Comparison of ENCODE assay signal across 22 cellular contexts in the genomic region with DNA sequence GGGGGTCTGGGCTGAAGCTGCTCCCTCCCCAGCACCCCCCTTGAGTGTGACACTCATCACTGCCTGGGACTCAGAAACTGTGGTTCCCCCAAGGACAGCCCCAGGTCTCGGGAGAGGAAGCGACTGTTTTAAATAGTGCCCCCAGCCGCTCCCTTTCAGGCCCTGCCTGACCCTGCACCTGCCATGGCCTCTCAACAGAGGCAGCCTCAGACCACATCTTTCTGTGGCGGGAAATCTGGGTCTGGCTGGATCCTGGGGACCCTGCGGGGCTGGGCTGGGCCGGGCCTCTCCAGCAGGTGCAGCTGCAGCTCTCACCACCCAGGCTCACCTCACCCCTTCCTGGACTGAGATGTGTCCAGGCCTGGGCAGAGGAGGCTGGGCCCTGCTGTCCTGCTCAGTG. TPM values are rescaled to one million over a fixed set of nuclear protein-coding genes. Genes with fewer than 3 reads are reported as not detected.
DNase-seq lines count a peak whose midpoint lies in the region; ATAC-seq and TF ChIP-seq lines count a peak whose summit lies in the region.
"Had no signal": no experiment of that assay in that cellular context is flagged by ENCODE, and none has a peak within 500 bp of the region (broad histone marks: within the 10 kb centered on the region; RNA-seq: fewer than 3 reads in every experiment).

No MANE protein-coding gene starts in this region.

- POLR2A ChIA-PET in activated B cell treated with CpG ODN at 0.5 μM for 24 hours (lab: Charles Lee) = no interaction called here

- TF ChIP-seq EP300 in ovary (IDR thresholded peaks at IDR 0.05) = no peak

- H3K4me2 ChIP-seq in BLaER1 (peak overlapping the region; percentile 100), neuronal stem cell (ENCODE audit: insufficient read depth, low read length, poor library complexity, severe bottlenecking) (no peak overlapping the region)
- H3K4me2 ChIP-seq: KMS-11 had no signal

- no peak for TF ChIP-seq POLR2A in ovary (IDR thresholded peaks at IDR 0.05)
- TF ChIP-seq POLR2A in prostate gland (IDR thresholded peaks at IDR 0.05) = no peak

- H2BK5ac ChIP-seq in neuronal stem cell (ENCODE audit: low read length) = no peak overlapping the region

- no peak overlapping the region for H4K91ac ChIP-seq in neuronal stem cell (ENCODE audit: low read depth, low read length, poor library complexity)

- no peak overlapping the region for H3K4me3 Mint-ChIP-seq in activated B cell treated with CpG ODN at 0.5 μM for 24 hours
- H3K4me3 Mint-ChIP-seq in activated T-cell treated with anti-CD3 and anti-CD28 coated beads, Interleukin-2, amount 50 U/mL, for 72 hours = no peak overlapping the region
- H3K4me3 Mint-ChIP-seq: CD8-positive, alpha-beta memory T cell had no signal

- H3K9me3 ChIP-seq in BLaER1 = 0 out of 2 replicates have a peak, but pooled peaks cover 3% of the 10 kb centered on the region
- H3K9me3 ChIP-seq in KOPT-K1 (ENCODE audit: insufficient read depth, low read length, poor library complexity, severe bottlenecking) = no peaks in the 10 kb centered on the region
- no peaks in the 10 kb centered on the region for H3K9me3 ChIP-seq in neuronal stem cell (replicated peaks in 1 of 2; ENCODE audit: control insufficient read depth in 2 of 2, insufficient read depth in 1 of 2, low read depth in 1 of 2, low read length in 2 of 2)
- H3K9me3 ChIP-seq in ovary = no peaks in the 10 kb centered on the region
- H3K9me3 ChIP-seq in prostate gland = no peaks in the 10 kb centered on the region
- H3K9me3 ChIP-seq in upper lobe of right lung = no peaks in the 10 kb centered on the region
- H3K9me3 ChIP-seq: MG63 had no signal

- H3K9me3 Mint-ChIP-seq in activated B cell treated with CpG ODN at 0.5 μM for 24 hours = no peaks in the 10 kb centered on the region
- no peaks in the 10 kb centered on the region for H3K9me3 Mint-ChIP-seq in activated T-cell treated with anti-CD3 and anti-CD28 coated beads, Interleukin-2, amount 50 U/mL, for 72 hours
- H3K9me3 Mint-ChIP-seq: CD8-positive, alpha-beta memory T cell had no signal

- H3K9ac ChIP-seq in BLaER1 (peak overlapping the region; percentile 100), neuronal stem cell (ENCODE audit: low read depth, low read length, poor library complexity) (no peak overlapping the region)
- H3K9ac ChIP-seq: KMS-11 had no signal

- ATAC-seq in activated B cell treated with CpG ODN at 0.5 μM for 24 hours (ENCODE audit: low read depth) (peak; percentile 34), upper lobe of right lung (no peak)
- no peak for ATAC-seq in activated T-cell treated with anti-CD3 and anti-CD28 coated beads, Interleukin-2, amount 50 U/mL, for 72 hours (replicated peaks in 1 of 2)
- ATAC-seq: Panc1 had no signal

- H4K8ac ChIP-seq in neuronal stem cell (ENCODE audit: low read depth, low read length) = no peak overlapping the region

- H3K27ac ChIP-seq in BLaER1 = peak overlapping the region; percentile 100
- peak overlapping the region; percentile 93 for H3K27ac ChIP-seq in KOPT-K1 (ENCODE audit: low read depth, low read length, poor library complexity, severe bottlenecking)
- no peak overlapping the region for H3K27ac ChIP-seq in neuronal stem cell (replicated peaks; ENCODE audit: low read length)
- no peak overlapping the region for H3K27ac ChIP-seq in ovary
- no peak overlapping the region for H3K27ac ChIP-seq in prostate gland
- H3K27ac ChIP-seq in upper lobe of right lung = no peak overlapping the region
- H3K27ac ChIP-seq: KMS-11 had no signal

- no peak overlapping the region for H3K4ac ChIP-seq in neuronal stem cell (ENCODE audit: low read length)

- DNase-seq in activated B cell treated with CpG ODN at 0.5 μM for 24 hours = no peak
- no peak for DNase-seq in neuronal stem cell (ENCODE audit: low spot score)
- DNase-seq in ovary = no peak
- no peak for DNase-seq in prostate gland (ENCODE audit: low spot score)
- no peak for DNase-seq in activated T-cell treated with anti-CD3 and anti-CD28 coated beads, Interleukin-2, amount 50 U/mL, for 72 hours
- DNase-seq in upper lobe of right lung = no peak
- DNase-seq: C1 segment of cervical spinal cord, MG63, NCI-H1092, NCI-H1436 treated with DMSO at 0.1 percent for 48 hours, NCI-H2029, NCI-H345, NCI-H524 treated with DMSO at 0.1 percent for 48 hours had no signal

- WGBS in neuronal stem cell (ENCODE audit: extremely low coverage in 2 of 2, insufficient read length in 2 of 2, insufficient replicate concordance in 1 of 2), 2 donors = no CpG with 5 or more reads among the region's 6 CpGs
- WGBS in ovary, 3 donors = 68 to 92% (median 83%) methylated on average over 6 of the region's 6 CpGs
- 79% methylated on average over 5 of the region's 6 CpGs for WGBS in prostate gland

- no peak overlapping the region for H3K14ac ChIP-seq in neuronal stem cell (ENCODE audit: low read length)

- H2AK5ac ChIP-seq in neuronal stem cell (ENCODE audit: low read depth, low read length) = no peak overlapping the region

- H2AFZ ChIP-seq in neuronal stem cell (ENCODE audit: low read length) = no peak overlapping the region

- TF ChIP-seq CTCF in activated B cell treated with CpG ODN at 0.5 μM for 24 hours (IDR thresholded peaks at IDR 0.05) = no peak
- TF ChIP-seq CTCF in ovary (IDR thresholded peaks at IDR 0.05) = no peak
- TF ChIP-seq CTCF in prostate gland (IDR thresholded peaks at IDR 0.05) = no peak
- TF ChIP-seq CTCF in upper lobe of right lung (IDR thresholded peaks at IDR 0.05) = no peak

- no peaks in the 10 kb centered on the region for H4K20me1 ChIP-seq in BLaER1

- H2BK15ac ChIP-seq in neuronal stem cell (ENCODE audit: low read length) = no peak overlapping the region

- H3K4me1 Mint-ChIP-seq in activated B cell treated with CpG ODN at 0.5 μM for 24 hours = peaks cover 24% of the 10 kb centered on the region
- H3K4me1 Mint-ChIP-seq in activated T-cell treated with anti-CD3 and anti-CD28 coated beads, Interleukin-2, amount 50 U/mL, for 72 hours (ENCODE audit: low read depth) = no peaks in the 10 kb centered on the region
- H3K4me1 Mint-ChIP-seq: CD8-positive, alpha-beta memory T cell had no signal

- H3K27ac Mint-ChIP-seq in activated B cell treated with CpG ODN at 0.5 μM for 24 hours = no peak overlapping the region
- no peak overlapping the region for H3K27ac Mint-ChIP-seq in activated T-cell treated with anti-CD3 and anti-CD28 coated beads, Interleukin-2, amount 50 U/mL, for 72 hours
- H3K27ac Mint-ChIP-seq: CD8-positive, alpha-beta memory T cell had no signal

- no peaks in the 10 kb centered on the region for H3K36me3 Mint-ChIP-seq in activated B cell treated with CpG ODN at 0.5 μM for 24 hours (ENCODE audit: low read depth)
- H3K36me3 Mint-ChIP-seq in activated T-cell treated with anti-CD3 and anti-CD28 coated beads, Interleukin-2, amount 50 U/mL, for 72 hours (ENCODE audit: insufficient read depth in 2 of 2) = no peaks in the 10 kb centered on the region
- H3K36me3 Mint-ChIP-seq: CD8-positive, alpha-beta memory T cell had no signal

- H2BK12ac ChIP-seq in neuronal stem cell (ENCODE audit: low read length) = no peak overlapping the region

- peaks cover 51% of the 10 kb centered on the region for H3K4me1 ChIP-seq in BLaER1
- no peaks in the 10 kb centered on the region for H3K4me1 ChIP-seq in neuronal stem cell (ENCODE audit: control insufficient read depth in 2 of 2, insufficient read depth in 1 of 2, low read depth in 1 of 2, low read length in 2 of 2)
- H3K4me1 ChIP-seq in ovary (ENCODE audit: insufficient read depth) = no peaks in the 10 kb centered on the region
- H3K4me1 ChIP-seq in prostate gland (replicated peaks) = no peaks in the 10 kb centered on the region
- H3K4me1 ChIP-seq in upper lobe of right lung = no peaks in the 10 kb centered on the region

- peak overlapping the region; percentile 15 for H3K18ac ChIP-seq in neuronal stem cell (ENCODE audit: low read length)

- peaks cover 18% of the 10 kb centered on the region for H3K27me3 Mint-ChIP-seq in activated B cell treated with CpG ODN at 0.5 μM for 24 hours
- peaks cover 6% of the 10 kb centered on the region for H3K27me3 Mint-ChIP-seq in activated T-cell treated with anti-CD3 and anti-CD28 coated beads, Interleukin-2, amount 50 U/mL, for 72 hours (ENCODE audit: low read depth)

- no peak overlapping the region for H3K23ac ChIP-seq in neuronal stem cell (ENCODE audit: low read depth, low read length, poor library complexity)

- H3K4me3 ChIP-seq in BLaER1 (peak overlapping the region; percentile 71), neuronal stem cell (ENCODE audit: low read length in 2 of 2) (no peak overlapping the region), ovary (no peak overlapping the region), prostate gland (no peak overlapping the region), upper lobe of right lung (no peak overlapping the region)
- H3K4me3 ChIP-seq: MG63 had no signal

- intact Hi-C loops in activated B cell treated with CpG ODN at 0.5 μM for 24 hours (cut with micrococcal nuclease) = no loop called here
- intact Hi-C loops in ovary (cut with DNase I) = no loop called here
- intact Hi-C loops in prostate gland (cut with DNase I) = no loop called here
- intact Hi-C loops in upper lobe of right lung (cut with DNase I) = no loop called here

- H3K79me1 ChIP-seq in neuronal stem cell (ENCODE audit: low read depth, low read length) = peaks cover 4% of the 10 kb centered on the region

- H3K27me3 ChIP-seq in BLaER1 = no peaks in the 10 kb centered on the region
- peaks cover 0 to 8% (median 0%) of the 10 kb centered on the region in 3 experiments for H3K27me3 ChIP-seq in neuronal stem cell (ENCODE audit: control insufficient read depth in 3 of 3, insufficient read depth in 3 of 3, low read depth in 1 of 3, low read length in 3 of 3)
- H3K27me3 ChIP-seq in ovary = no peaks in the 10 kb centered on the region
- H3K27me3 ChIP-seq in prostate gland (replicated peaks; ENCODE audit: insufficient read depth) = no peaks in the 10 kb centered on the region
- no peaks in the 10 kb centered on the region for H3K27me3 ChIP-seq in upper lobe of right lung
- H3K27me3 ChIP-seq: MG63 had no signal

- CTCF ChIA-PET in activated B cell treated with CpG ODN at 0.5 μM for 24 hours (lab: Charles Lee) = no interaction called here

- H2BK120ac ChIP-seq in neuronal stem cell (ENCODE audit: low read depth, low read length) = no peak overlapping the region

- H3K36me3 ChIP-seq in BLaER1 (peaks cover 7% of the 10 kb centered on the region), KOPT-K1 (ENCODE audit: insufficient read depth, low read length) (no peaks in the 10 kb centered on the region), neuronal stem cell (replicated peaks in 1 of 2; ENCODE audit: control insufficient read depth in 2 of 2, insufficient read depth in 2 of 2, low read length in 2 of 2) (no peaks in the 10 kb centered on the region), ovary (no peaks in the 10 kb centered on the region), prostate gland (no peaks in the 10 kb centered on the region), upper lobe of right lung (no peaks in the 10 kb centered on the region)
- H3K36me3 ChIP-seq: MG63 had no signal

RNA-seq across cellular contexts. Expression of gene IGLL1, which starts 3.7 kb away (rescaled TPM):
- total RNA-seq in activated B cell treated with CpG ODN at 0.5 μM for 24 hours (not detected in 2 replicates), ovary (under 1 TPM in 1 of 7 donors, not detected in 6; 0.34 TPM), prostate gland (under 1 TPM in 1 of 2 donors, not detected in 1; 0.85 TPM), upper lobe of right lung (not detected)
- polyA plus RNA-seq in neuronal stem cell (2013, experiment 1 of 2) = not detected
- polyA plus RNA-seq in neuronal stem cell (2013, experiment 2 of 2) = not detected
- polyA plus RNA-seq in ovary = not detected
- total RNA-seq in activated T-cell treated with anti-CD3 and anti-CD28 coated beads, Interleukin-2, amount 50 U/mL, for 72 hours = not detected
- total RNA-seq: A172; CD8-positive, alpha-beta memory T cell; H4; HT-29; SK-MEL-5 had no signal
- polyA plus RNA-seq: CD8-positive, alpha-beta memory T cell had no signal

RNA-seq across cellular contexts. Expression of gene DRICH1, which starts 48.3 kb away (rescaled TPM):
- total RNA-seq in activated B cell treated with CpG ODN at 0.5 μM for 24 hours (0.64 and 1.5 TPM in 2 replicates), ovary (1 to 10 TPM in 3 of 7 donors, under 1 TPM in 3, not detected in 1; 0.62 to 3.6 (median 1.0) TPM), prostate gland (1 to 10 TPM in 1 of 2 donors, not detected in 1; 2.8 TPM), upper lobe of right lung (0.96 TPM)
- 0.26 TPM for polyA plus RNA-seq in neuronal stem cell (2013, experiment 1 of 2)
- 0.26 TPM for polyA plus RNA-seq in neuronal stem cell (2013, experiment 2 of 2)
- under 1 TPM; 0.32 to 0.35 TPM for polyA plus RNA-seq in ovary
- total RNA-seq in activated T-cell treated with anti-CD3 and anti-CD28 coated beads, Interleukin-2, amount 50 U/mL, for 72 hours = under 1 TPM in 1 of 2 donors, not detected in 1; 0.90 TPM
- total RNA-seq: A172, H4, HT-29, SK-MEL-5 had no signal
- polyA plus RNA-seq: CD8-positive, alpha-beta memory T cell had no signal

Comparison
In these comparisons a context has a peak if more than half of its experiments do, and no peak if none do; other contexts are left out.
1. H3K27ac ChIP-seq: peak in BLaER1 (single experiment) and KOPT-K1 (single experiment); none in neuronal stem cell (single experiment), ovary (0 of 2), prostate gland (0 of 2) and upper lobe of right lung (single experiment).